1 cellular context compared by ENCODE assay signal in genomic region chr1:28885472-28885877, GRCh38.
TF ChIP-seq lines count a peak whose summit lies in the region.

No MANE protein-coding gene starts in this region.

TF ChIP-seq in HepG2, 621 proteins besides CTCF, POLR2A, EP300 and RAD21:
- TF ChIP-seq KLF6 (CRISPR knock-in tag; IDR thresholded peaks at IDR 0.05): no peak
- no peak for TF ChIP-seq HOMEZ (CRISPR knock-in tag; IDR thresholded peaks at IDR 0.05; ENCODE audit: low read depth)
- TF ChIP-seq TBL1XR1 (IDR thresholded peaks at IDR 0.05; ENCODE audit: borderline replicate concordance, low read length, partially characterized antibody): no peak
- TF ChIP-seq RBM22 (optimal IDR thresholded peaks at IDR 0.05; ENCODE audit: low read length): no peak
- no peak for TF ChIP-seq ZNF740 (CRISPR knock-in tag; IDR thresholded peaks at IDR 0.05)
- no peak for TF ChIP-seq ZNF441 (CRISPR knock-in tag; IDR thresholded peaks at IDR 0.05; ENCODE audit: borderline replicate concordance)
- TF ChIP-seq ZNF782 (CRISPR knock-in tag; IDR thresholded peaks at IDR 0.05; ENCODE audit: borderline replicate concordance): no peak
- no peak for TF ChIP-seq MATR3 (CRISPR knock-in tag; IDR thresholded peaks at IDR 0.05)
- TF ChIP-seq ZNF468 (CRISPR knock-in tag; IDR thresholded peaks at IDR 0.05): no peak
- TF ChIP-seq ZNF333 (CRISPR knock-in tag; IDR thresholded peaks at IDR 0.05; ENCODE audit: borderline replicate concordance): no peak
- no peak for TF ChIP-seq KLF13 (CRISPR knock-in tag; IDR thresholded peaks at IDR 0.05)
- no peak for TF ChIP-seq ARHGAP35 (CRISPR knock-in tag; IDR thresholded peaks at IDR 0.05; ENCODE audit: borderline replicate concordance)
- TF ChIP-seq CBX2 (IDR thresholded peaks at IDR 0.05; ENCODE audit: low read depth, low read length): no peak
- TF ChIP-seq CBX2 (CRISPR knock-in tag; IDR thresholded peaks at IDR 0.05; ENCODE audit: low read depth): no peak
- no peak for TF ChIP-seq SP1 (IDR thresholded peaks at IDR 0.05)
- no peak for TF ChIP-seq SP1 (CRISPR knock-in tag; IDR thresholded peaks at IDR 0.05)
- TF ChIP-seq HOXA7 (CRISPR knock-in tag; IDR thresholded peaks at IDR 0.05): no peak
- TF ChIP-seq ZNF350 (CRISPR knock-in tag; IDR thresholded peaks at IDR 0.05; ENCODE audit: borderline replicate concordance, low read depth): no peak
- TF ChIP-seq, protein P1, sequence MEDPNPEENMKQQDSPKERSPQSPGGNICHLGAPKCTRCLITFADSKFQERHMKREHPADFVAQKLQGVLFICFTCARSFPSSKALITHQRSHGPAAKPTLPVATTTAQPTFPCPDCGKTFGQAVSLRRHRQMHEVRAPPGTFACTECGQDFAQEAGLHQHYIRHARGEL (CRISPR knock-in tag; IDR thresholded peaks at IDR 0.05): no peak
- TF ChIP-seq, protein P2, sequence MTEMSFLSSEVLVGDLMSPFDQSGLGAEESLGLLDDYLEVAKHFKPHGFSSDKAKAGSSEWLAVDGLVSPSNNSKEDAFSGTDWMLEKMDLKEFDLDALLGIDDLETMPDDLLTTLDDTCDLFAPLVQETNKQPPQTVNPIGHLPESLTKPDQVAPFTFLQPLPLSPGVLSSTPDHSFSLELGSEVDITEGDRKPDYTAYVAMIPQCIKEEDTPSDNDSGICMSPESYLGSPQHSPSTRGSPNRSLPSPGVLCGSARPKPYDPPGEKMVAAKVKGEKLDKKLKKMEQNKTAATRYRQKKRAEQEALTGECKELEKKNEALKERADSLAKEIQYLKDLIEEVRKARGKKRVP (CRISPR knock-in tag; IDR thresholded peaks at IDR 0.05): no peak
TF ChIP-seq in HepG2: peak in this region for 0.
